In the genomic region with DNA sequence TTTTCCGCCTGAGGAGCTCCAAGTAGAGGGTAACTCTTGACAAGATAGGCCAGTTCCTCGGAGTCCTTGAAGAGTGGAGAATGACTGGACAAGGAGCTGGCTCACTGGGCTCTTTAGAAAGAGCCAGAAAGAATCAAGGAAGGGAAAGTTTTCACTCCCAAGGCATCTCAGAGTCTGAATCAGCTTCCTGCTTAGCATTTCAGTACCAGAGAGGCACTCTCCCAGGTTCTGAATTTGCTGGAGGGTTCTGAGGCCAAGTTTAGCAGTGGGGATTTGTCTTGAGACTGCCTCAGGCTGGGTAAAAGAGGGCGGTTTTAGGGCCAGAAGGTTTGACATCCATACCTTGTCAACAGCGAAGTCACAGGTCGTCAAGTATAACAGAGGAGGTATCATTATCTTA, we compare ENCODE assay signal across 1 cellular context.
TF ChIP-seq lines count a peak whose summit lies in the region.

No MANE protein-coding gene starts in this region.

TF ChIP-seq in GM12878, 131 proteins besides CTCF, POLR2A, EP300 and RAD21:
- TF ChIP-seq, protein P1, sequence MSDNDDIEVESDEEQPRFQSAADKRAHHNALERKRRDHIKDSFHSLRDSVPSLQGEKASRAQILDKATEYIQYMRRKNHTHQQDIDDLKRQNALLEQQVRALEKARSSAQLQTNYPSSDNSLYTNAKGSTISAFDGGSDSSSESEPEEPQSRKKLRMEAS (IDR thresholded peaks at IDR 0.05; ENCODE audit: low read depth, low read length), result no peak
- TF ChIP-seq REST (IDR thresholded peaks at IDR 0.05; ENCODE audit: low read depth, low read length), result peak; percentile 15; the same call in 1 of the 2 replicates
